8 cellular contexts compared by ENCODE assay signal in the genomic region with DNA sequence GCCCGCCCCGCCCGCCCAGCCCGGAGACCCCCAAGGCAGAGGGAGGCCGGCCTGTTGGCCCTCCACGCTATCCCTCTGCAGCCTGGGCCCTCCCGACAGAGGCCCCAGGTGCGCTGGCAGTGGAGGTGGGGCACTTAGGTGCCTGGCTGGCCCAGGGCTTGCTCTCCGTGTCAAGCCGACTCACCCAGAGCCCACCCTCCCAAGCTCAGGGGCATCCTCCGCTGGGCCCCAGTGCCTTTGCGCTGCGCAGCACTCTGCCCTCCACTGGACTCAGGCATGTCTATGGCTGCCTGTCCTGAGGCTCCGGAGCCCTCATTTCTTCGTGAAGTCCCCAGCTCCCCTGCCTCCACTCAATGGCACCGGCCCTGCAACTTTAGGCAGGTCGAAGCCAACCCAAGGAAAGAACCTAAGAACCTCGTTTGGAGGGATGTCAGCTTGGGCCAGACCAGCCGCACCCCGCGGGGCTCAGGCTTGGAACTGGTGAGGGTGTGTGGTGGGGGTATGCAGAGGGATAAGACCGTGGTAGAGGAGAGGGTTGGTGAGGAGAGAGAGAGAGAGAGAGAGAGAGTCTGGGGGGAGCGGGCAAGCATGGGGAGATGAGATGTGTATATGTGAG. TPM values are rescaled to one million over a fixed set of nuclear protein-coding genes. Genes with fewer than 3 reads are reported as not detected.
DNase-seq lines count a peak whose midpoint lies in the region; ATAC-seq and TF ChIP-seq lines count a peak whose summit lies in the region.

No MANE protein-coding gene starts in this region.

- H3K4me1 ChIP-seq in Karpas-422 (ENCODE audit: low read length): peaks cover 37% of the 10 kb centered on the region
- peaks cover 3 to 5% of the 10 kb centered on the region in 2 donors for H3K4me1 ChIP-seq in neuronal stem cell (ENCODE audit: control insufficient read depth in 2 of 2, insufficient read depth in 1 of 2, low read depth in 1 of 2, low read length in 2 of 2)

- peaks cover 2% of the 10 kb centered on the region for H3K79me1 ChIP-seq in neuronal stem cell (ENCODE audit: low read depth, low read length)

- H3K27me3 ChIP-seq in Karpas-422 (ENCODE audit: low read length) (no peaks in the 10 kb centered on the region), neuronal stem cell (ENCODE audit: control insufficient read depth in 3 of 3, insufficient read depth in 3 of 3, low read depth in 1 of 3, low read length in 3 of 3) (peaks cover 0 to 2% (median 0%) of the 10 kb centered on the region in 3 experiments)

- H3K4me2 ChIP-seq in Karpas-422 (ENCODE audit: low read depth, low read length, poor library complexity, severe bottlenecking) (peak overlapping the region; percentile 47), neuronal stem cell (ENCODE audit: insufficient read depth, low read length, poor library complexity, severe bottlenecking) (peak overlapping the region; percentile 43)

- H4K20me1 ChIP-seq in Karpas-422 (ENCODE audit: insufficient read depth, low read depth, low read length): no peaks in the 10 kb centered on the region; the same call in 1 of the 2 replicates

- no CpG with 5 or more reads among the region's 23 CpGs for WGBS in neuronal stem cell (ENCODE audit: extremely low coverage in 2 of 2, insufficient read length in 2 of 2, insufficient replicate concordance in 1 of 2), 2 donors

- H2BK5ac ChIP-seq in neuronal stem cell (ENCODE audit: low read length): no peak overlapping the region

- peak overlapping the region; percentile 25 for H2BK15ac ChIP-seq in neuronal stem cell (ENCODE audit: low read length)

- H3K36me3 ChIP-seq in Karpas-422 (ENCODE audit: insufficient read depth, low read length) (no peaks in the 10 kb centered on the region), neuronal stem cell (replicated peaks in 1 of 2; ENCODE audit: control insufficient read depth in 2 of 2, insufficient read depth in 2 of 2, low read length in 2 of 2) (no peaks in the 10 kb centered on the region)

- no peak overlapping the region for H3K4ac ChIP-seq in neuronal stem cell (ENCODE audit: low read length)

- H3K9me3 ChIP-seq in Karpas-422 (ENCODE audit: low read length): no peaks in the 10 kb centered on the region
- no peaks in the 10 kb centered on the region for H3K9me3 ChIP-seq in neuronal stem cell (replicated peaks in 1 of 2; ENCODE audit: control insufficient read depth in 2 of 2, insufficient read depth in 1 of 2, low read depth in 1 of 2, low read length in 2 of 2)

- DNase-seq in Karpas-422 (no peak), epithelial cell of proximal tubule (ENCODE audit: low read depth) (no peak), neuronal stem cell (ENCODE audit: low spot score) (no peak), occipital lobe (lab: John Stamatoyannopoulos, UW) (no peak), AG08395 (ENCODE audit: low spot score) (no peak), medulla oblongata (ENCODE audit: extremely low spot score) (no peak)

- no peak overlapping the region for H4K8ac ChIP-seq in neuronal stem cell (ENCODE audit: low read depth, low read length)

- TF ChIP-seq CTCF in epithelial cell of proximal tubule (conservative IDR thresholded peaks at IDR 0.05; ENCODE audit: low read depth, low read length): no peak

- no peak overlapping the region for H3K27ac ChIP-seq in Karpas-422 (ENCODE audit: low read length)
- H3K27ac ChIP-seq in neuronal stem cell (replicated peaks; ENCODE audit: low read length): no peak overlapping the region

- H2AK5ac ChIP-seq in neuronal stem cell (ENCODE audit: low read depth, low read length): peak overlapping the region; percentile 61

- no peak overlapping the region for H2BK120ac ChIP-seq in neuronal stem cell (ENCODE audit: low read depth, low read length)

- H2AFZ ChIP-seq in Karpas-422 (ENCODE audit: low read length) (no peak overlapping the region), neuronal stem cell (ENCODE audit: low read length) (peak overlapping the region; percentile 22)

- peak overlapping the region; percentile 2 for H2BK12ac ChIP-seq in neuronal stem cell (ENCODE audit: low read length)

- peak overlapping the region; percentile 81 for H3K18ac ChIP-seq in neuronal stem cell (ENCODE audit: low read length)

- no peak overlapping the region for H3K14ac ChIP-seq in neuronal stem cell (ENCODE audit: low read length)

- H4K91ac ChIP-seq in neuronal stem cell (ENCODE audit: low read depth, low read length, poor library complexity): peak overlapping the region; percentile 22

- H3K79me2 ChIP-seq in Karpas-422 (ENCODE audit: low read length): no peaks in the 10 kb centered on the region

- H3K23ac ChIP-seq in neuronal stem cell (ENCODE audit: low read depth, low read length, poor library complexity): no peak overlapping the region

- ATAC-seq in GM18907 (IDR thresholded peaks at IDR 0.05; ENCODE audit: unreplicated experiment): peak; percentile 27
- no peak for ATAC-seq in HG02973 (IDR thresholded peaks at IDR 0.05; ENCODE audit: unreplicated experiment)

- H3K9ac ChIP-seq in Karpas-422 (ENCODE audit: low read length): no peak overlapping the region
- no peak overlapping the region for H3K9ac ChIP-seq in neuronal stem cell (ENCODE audit: low read depth, low read length, poor library complexity)

- H3K9me2 ChIP-seq in Karpas-422 (replicated peaks; ENCODE audit: insufficient read depth, low read length): no peaks in the 10 kb centered on the region

- H3K4me3 ChIP-seq in Karpas-422 (ENCODE audit: low read length) (no peak overlapping the region), epithelial cell of proximal tubule (ENCODE audit: low read depth, low read length) (peak overlapping the region; percentile 20), neuronal stem cell (ENCODE audit: low read length in 2 of 2) (peak overlapping the region in 1 of 2 donors; percentile 11)

RNA-seq across cellular contexts. Expression of gene CENPM, which starts 11.1 kb away (rescaled TPM):
- total RNA-seq in Karpas-422 (2014; rRNA removed; shearing (Covaris generic); ENCODE audit: low replicate concordance): 83.8 and 108 TPM in 2 replicates
- total RNA-seq in epithelial cell of proximal tubule (58.2 and 68.1 TPM in 2 replicates), occipital lobe (1.6 TPM)
- polyA plus RNA-seq in neuronal stem cell (2013, experiment 1 of 2): 31.3 TPM
- polyA plus RNA-seq in neuronal stem cell (2013, experiment 2 of 2): 32.8 TPM

RNA-seq across cellular contexts. Expression of gene SEPTIN3, which starts 11.2 kb away (rescaled TPM):
- not detected in 2 replicates for total RNA-seq in Karpas-422 (2014; rRNA removed; shearing (Covaris generic); ENCODE audit: low replicate concordance)
- total RNA-seq in epithelial cell of proximal tubule (0.06 and 0.14 TPM in 2 replicates), occipital lobe (130 TPM)
- polyA plus RNA-seq in neuronal stem cell (2013, experiment 1 of 2): 42.3 TPM
- 42.6 TPM for polyA plus RNA-seq in neuronal stem cell (2013, experiment 2 of 2)

RNA-seq across cellular contexts. Expression of gene TNFRSF13C, which starts 31.4 kb away (rescaled TPM):
- total RNA-seq in Karpas-422 (2014; rRNA removed; shearing (Covaris generic); ENCODE audit: low replicate concordance): 130 and 141 TPM in 2 replicates
- total RNA-seq in epithelial cell of proximal tubule: 1.0 TPM in 1 of 2 replicates, not detected in the other
- 1.6 TPM for polyA plus RNA-seq in neuronal stem cell (2013, experiment 1 of 2)
- polyA plus RNA-seq in neuronal stem cell (2013, experiment 2 of 2): 1.8 TPM
- total RNA-seq in occipital lobe: 0.31 TPM

RNA-seq across cellular contexts. Expression of gene WBP2NL, which starts 40.5 kb away (rescaled TPM):
- total RNA-seq in Karpas-422 (2014; rRNA removed; shearing (Covaris generic); ENCODE audit: low replicate concordance): 0.19 and 0.43 TPM in 2 replicates
- total RNA-seq in epithelial cell of proximal tubule (0.17 TPM in 1 of 2 replicates, not detected in the other), occipital lobe (4.5 TPM)
- polyA plus RNA-seq in neuronal stem cell (2013, experiment 1 of 2): not detected
- not detected for polyA plus RNA-seq in neuronal stem cell (2013, experiment 2 of 2)

Comparison
In these comparisons a context has a peak if more than half of its experiments do, and no peak if none do; other contexts are left out.
1. RNA of gene CENPM, which starts 11.1 kb away (total RNA-seq): 83.8 to 108 TPM in Karpas-422 and 58.2 to 68.1 TPM in epithelial cell of proximal tubule; 1.6 TPM in occipital lobe (single experiment); every median in the first group is over 10 times any median in the second.
2. RNA of gene SEPTIN3, which starts 11.2 kb away (total RNA-seq): 130 TPM in occipital lobe (single experiment); 0.06 to 0.14 TPM in epithelial cell of proximal tubule and not detected in Karpas-422; every median in the first group is over 100 times any median in the second.